10 cellular contexts compared by ENCODE assay signal in genomic region chr9:7094052-7094451, GRCh38.
DNase-seq lines count a peak whose midpoint lies in the region; ATAC-seq and TF ChIP-seq lines count a peak whose summit lies in the region.
"Had no signal": no experiment of that assay in that cellular context is flagged by ENCODE, and none has a peak within 500 bp of the region (broad histone marks: within the 10 kb centered on the region; RNA-seq: fewer than 3 reads in every experiment).

No MANE protein-coding gene starts in this region.

- no peak for TF ChIP-seq POLR2A in gastroesophageal sphincter (IDR thresholded peaks at IDR 0.05)

- peaks cover 0 to 2% (median 0%) of the 10 kb centered on the region in 5 experiments for H3K9me3 Mint-ChIP-seq in brain
- H3K9me3 Mint-ChIP-seq: natural killer cell had no signal

- no peak overlapping the region for H3K27ac ChIP-seq in gastroesophageal sphincter

- DNase-seq in BE2C (peak; percentile 21), HK-2 (ENCODE audit: unreplicated experiment) (peak; percentile 7), lung microvascular endothelial cell (ENCODE audit: low read depth in 2 of 2) (peak; percentile 47 to 54)
- DNase-seq: natural killer cell; stimulated activated CD8-positive, alpha-beta memory T cell treated with anti-CD3 and anti-CD28 coated beads, Interleukin-4, amount 100 ng/mL, for 48 hours had no signal

- H3K4me3 ChIP-seq in BE2C (ENCODE audit: low read depth, low read length) (no peak overlapping the region), gastroesophageal sphincter (no peak overlapping the region)

- 83 to 90% methylated on average over 2 of the region's 2 CpGs for WGBS in gastroesophageal sphincter (ENCODE audit: low coverage in 1 of 2), 2 donors

- H3K4me1 ChIP-seq in BE2C (no peaks in the 10 kb centered on the region), gastroesophageal sphincter (peaks cover 0 to 34% (median 3%) of the 10 kb centered on the region in 3 donors)

- no peak for ATAC-seq in HG02763 (IDR thresholded peaks at IDR 0.05; ENCODE audit: unreplicated experiment)
- no peak for ATAC-seq in HG03342 (IDR thresholded peaks at IDR 0.05; ENCODE audit: unreplicated experiment)
- ATAC-seq in GM19452 (IDR thresholded peaks at IDR 0.05; ENCODE audit: unreplicated experiment), result no peak
- no peak for ATAC-seq in gastroesophageal sphincter
- ATAC-seq: natural killer cell had no signal

- no peaks in the 10 kb centered on the region for H3K27me3 ChIP-seq in BE2C
- no peaks in the 10 kb centered on the region for H3K27me3 ChIP-seq in gastroesophageal sphincter

- TF ChIP-seq EP300 in gastroesophageal sphincter (IDR thresholded peaks at IDR 0.05), result no peak

- H3K9me3 ChIP-seq in BE2C, result no peaks in the 10 kb centered on the region
- no peaks in the 10 kb centered on the region for H3K9me3 ChIP-seq in gastroesophageal sphincter

- H3K36me3 ChIP-seq in BE2C (no peaks in the 10 kb centered on the region), gastroesophageal sphincter (peaks cover 0 to 12% of the 10 kb centered on the region in 2 donors)

- H3K27me3 Mint-ChIP-seq in brain, result no peaks in the 10 kb centered on the region

- no peak overlapping the region for H3K4me3 Mint-ChIP-seq in brain
- H3K4me3 Mint-ChIP-seq: natural killer cell had no signal

- TF ChIP-seq CTCF in BE2C (IDR thresholded peaks at IDR 0.05; ENCODE audit: low read depth, low read length), result peak; percentile 61
- TF ChIP-seq CTCF in brain (conservative IDR thresholded peaks at IDR 0.05), result peak; percentile 56 to 67
- no peak for TF ChIP-seq CTCF in gastroesophageal sphincter (IDR thresholded peaks at IDR 0.05)

- peaks cover 5% of the 10 kb centered on the region for H3K36me3 Mint-ChIP-seq in brain

- H3K4me1 Mint-ChIP-seq in brain, result peaks cover 12% of the 10 kb centered on the region

- H3K27ac Mint-ChIP-seq in brain, result peak overlapping the region in 1 of 5 experiments; percentile 5
- H3K27ac Mint-ChIP-seq: natural killer cell had no signal

Comparison
In these comparisons a context has a peak if more than half of its experiments do, and no peak if none do; other contexts are left out.
1. CTCF ChIP-seq: peak in BE2C (single experiment) and brain (2 of 2); none in gastroesophageal sphincter (0 of 4).
2. Peak in every context shown above with its lines, with median percentiles within 50 percentile points of each other: DNase-seq.